Comparison of ENCODE assay signal across 18 cellular contexts in genomic region chr4:112593438-112594133, GRCh38. TPM values are rescaled to one million over a fixed set of nuclear protein-coding genes. Genes with fewer than 3 reads are reported as not detected.
DNase-seq lines count a peak whose midpoint lies in the region; ATAC-seq and TF ChIP-seq lines count a peak whose summit lies in the region.
"Had no signal": no experiment of that assay in that cellular context is flagged by ENCODE, and none has a peak within 500 bp of the region (broad histone marks: within the 10 kb centered on the region; RNA-seq: fewer than 3 reads in every experiment).

No MANE protein-coding gene starts in this region.

- DNase-seq in activated naive CD4-positive, alpha-beta T cell treated with anti-CD3 and anti-CD28 coated beads for 36 hours, result no peak
- no peak for DNase-seq in NCI-H2227 (lab: John Stamatoyannopoulos, UW; ENCODE audit: unreplicated experiment)
- no peak for DNase-seq in NCI-H524 (lab: John Stamatoyannopoulos, UW)
- DNase-seq: activated CD4-positive, alpha-beta T cell treated with anti-CD3 and anti-CD28 coated beads for 1 hour; activated naive CD8-positive, alpha-beta T cell treated with anti-CD3 and anti-CD28 coated beads for 36 hours; CD8-positive, alpha-beta memory T cell; effector CD8-positive, alpha-beta T cell; naive thymus-derived CD4-positive, alpha-beta T cell; NCI-H2081 treated with DMSO at 0.1 percent for 48 hours; spleen; T-helper 2 cell had no signal

- H3K27ac Mint-ChIP-seq in activated naive CD4-positive, alpha-beta T cell treated with anti-CD3 and anti-CD28 coated beads for 36 hours, result no peak overlapping the region
- H3K27ac Mint-ChIP-seq: activated naive CD8-positive, alpha-beta T cell treated with anti-CD3 and anti-CD28 coated beads for 36 hours; CD8-positive, alpha-beta memory T cell had no signal

- H3K27ac ChIP-seq in gastroesophageal sphincter, result no peak overlapping the region
- H3K27ac ChIP-seq: breast epithelium, spleen had no signal

- intact Hi-C loops in activated naive CD4-positive, alpha-beta T cell treated with anti-CD3 and anti-CD28 coated beads for 36 hours (cut with micrococcal nuclease), result no loop called here

- TF ChIP-seq EP300 in gastroesophageal sphincter (IDR thresholded peaks at IDR 0.05), result no peak

- no peaks in the 10 kb centered on the region for H3K4me1 ChIP-seq in gastroesophageal sphincter
- H3K4me1 ChIP-seq: breast epithelium, spleen had no signal

- no peaks in the 10 kb centered on the region for H3K27me3 Mint-ChIP-seq in activated naive CD4-positive, alpha-beta T cell treated with anti-CD3 and anti-CD28 coated beads for 36 hours (ENCODE audit: low read depth)
- H3K27me3 Mint-ChIP-seq: activated naive CD8-positive, alpha-beta T cell treated with anti-CD3 and anti-CD28 coated beads for 36 hours; CD8-positive, alpha-beta memory T cell; naive thymus-derived CD4-positive, alpha-beta T cell had no signal

- no peak for TF ChIP-seq CTCF in gastroesophageal sphincter (IDR thresholded peaks at IDR 0.05)

- 98 to 100% methylated on average over 3 to 4 of the region's 5 CpGs for WGBS in gastroesophageal sphincter (ENCODE audit: low coverage in 1 of 2), 2 donors

- H3K27me3 ChIP-seq in gastroesophageal sphincter, result no peaks in the 10 kb centered on the region
- H3K27me3 ChIP-seq: breast epithelium, spleen had no signal

- peaks cover 0 to 9% (median 0%) of the 10 kb centered on the region in 3 donors for H3K9me3 ChIP-seq in gastroesophageal sphincter
- H3K9me3 ChIP-seq: breast epithelium, HAP-1 had no signal

- peaks cover 18% of the 10 kb centered on the region for H3K36me3 Mint-ChIP-seq in activated naive CD4-positive, alpha-beta T cell treated with anti-CD3 and anti-CD28 coated beads for 36 hours (ENCODE audit: low read depth)

- no peaks in the 10 kb centered on the region for H3K4me1 Mint-ChIP-seq in activated naive CD4-positive, alpha-beta T cell treated with anti-CD3 and anti-CD28 coated beads for 36 hours (ENCODE audit: low read depth)
- H3K4me1 Mint-ChIP-seq: CD8-positive, alpha-beta memory T cell had no signal

- no peak for TF ChIP-seq POLR2A in gastroesophageal sphincter (IDR thresholded peaks at IDR 0.05)

- CTCF ChIA-PET in activated naive CD4-positive, alpha-beta T cell treated with anti-CD3 and anti-CD28 coated beads for 36 hours (lab: Charles Lee), result no interaction called here

- peaks cover 1% of the 10 kb centered on the region for H3K9me3 Mint-ChIP-seq in activated naive CD4-positive, alpha-beta T cell treated with anti-CD3 and anti-CD28 coated beads for 36 hours

- no peaks in the 10 kb centered on the region for H3K36me3 ChIP-seq in gastroesophageal sphincter
- H3K36me3 ChIP-seq: breast epithelium had no signal

- H3K4me3 Mint-ChIP-seq in activated naive CD4-positive, alpha-beta T cell treated with anti-CD3 and anti-CD28 coated beads for 36 hours, result no peak overlapping the region
- H3K4me3 Mint-ChIP-seq: activated naive CD8-positive, alpha-beta T cell treated with anti-CD3 and anti-CD28 coated beads for 36 hours; CD8-positive, alpha-beta memory T cell; naive thymus-derived CD4-positive, alpha-beta T cell had no signal

- H3K4me3 ChIP-seq in gastroesophageal sphincter, result no peak overlapping the region
- H3K4me3 ChIP-seq: breast epithelium, HAP-1, spleen had no signal

- ATAC-seq in GM18498 (IDR thresholded peaks at IDR 0.05; ENCODE audit: unreplicated experiment) (peak; percentile 63), GM19452 (IDR thresholded peaks at IDR 0.05; ENCODE audit: unreplicated experiment) (peak; percentile 70), HG02798 (IDR thresholded peaks at IDR 0.05; ENCODE audit: poor library complexity, unreplicated experiment) (peak; percentile 69), HG03432 (IDR thresholded peaks at IDR 0.05; ENCODE audit: unreplicated experiment) (peak; percentile 81), gastroesophageal sphincter (no peak)
- ATAC-seq: naive thymus-derived CD4-positive, alpha-beta T cell had no signal

RNA-seq across cellular contexts. Expression of gene ZGRF1, which starts 43.1 kb away (rescaled TPM):
- total RNA-seq in activated naive CD4-positive, alpha-beta T cell treated with anti-CD3 and anti-CD28 coated beads for 36 hours, result 10 to 100 TPM; 40.0 to 43.0 TPM
- total RNA-seq in gastroesophageal sphincter, result 1 to 10 TPM; 2.8 to 4.7 (median 3.9) TPM

RNA-seq across cellular contexts. Expression of gene LARP7, which starts 43.4 kb away (rescaled TPM):
- total RNA-seq in activated naive CD4-positive, alpha-beta T cell treated with anti-CD3 and anti-CD28 coated beads for 36 hours, result 10 to 100 TPM; 41.5 to 41.9 TPM
- total RNA-seq in gastroesophageal sphincter, result 10 to 100 TPM; 59.1 to 74.2 (median 65.4) TPM

Comparison
In these comparisons a context has a peak if more than half of its experiments do, and no peak if none do; other contexts are left out.
1. RNA of gene ZGRF1, which starts 43.1 kb away (total RNA-seq): 40.0 to 43.0 TPM in activated naive CD4-positive, alpha-beta T cell treated with anti-CD3 and anti-CD28 coated beads for 36 hours; 2.8 to 4.7 TPM in gastroesophageal sphincter; every median in the first group is over 4 times any median in the second.